Comparison of ENCODE assay signal across 28 cellular contexts in genomic region chr20:53920647-53921245, GRCh38.
DNase-seq lines count a peak whose midpoint lies in the region; ATAC-seq, FAIRE-seq and TF ChIP-seq lines count a peak whose summit lies in the region.
"Had no signal": no experiment of that assay in that cellular context is flagged by ENCODE, and none has a peak within 500 bp of the region (broad histone marks: within the 10 kb centered on the region; RNA-seq: fewer than 3 reads in every experiment).

No MANE protein-coding gene starts in this region.

- no peaks in the 10 kb centered on the region for H3K27me3 Mint-ChIP-seq in activated naive CD8-positive, alpha-beta T cell treated with anti-CD3 and anti-CD28 coated beads, Interleukin-2, amount 50 U/mL, for 24 hours
- no peaks in the 10 kb centered on the region for H3K27me3 Mint-ChIP-seq in activated naive CD8-positive, alpha-beta T cell treated with anti-CD3 and anti-CD28 coated beads for 36 hours
- H3K27me3 Mint-ChIP-seq in mesothelial cell of epicardium (ENCODE audit: low read depth) = no peaks in the 10 kb centered on the region
- H3K27me3 Mint-ChIP-seq in type B pancreatic cell = no peaks in the 10 kb centered on the region
- H3K27me3 Mint-ChIP-seq: activated CD4-positive, alpha-beta T cell treated with anti-CD3 and anti-CD28 coated beads for 36 hours had no signal

- H3K9ac ChIP-seq in K562 (ENCODE audit: insufficient read depth in 1 of 2, low read depth in 2 of 2, low read length in 2 of 2) = no peak overlapping the region
- H3K9ac ChIP-seq: SK-N-SH had no signal

- POLR2A ChIA-PET in K562 (lab: Yijun Ruan, JAX) = no interaction called here

- no peaks in the 10 kb centered on the region for H3K9me3 ChIP-seq in K562 (replicated peaks; ENCODE audit: control insufficient read depth, insufficient read depth, low read depth, low read length)
- no peaks in the 10 kb centered on the region for H3K9me3 ChIP-seq in testis
- H3K9me3 ChIP-seq: adrenal gland, lower lobe of right lung, prostate gland, SK-N-SH, thoracic aorta had no signal

- no TSS peak for BruUV-seq in K562 (replicated peaks; lab: Mats Ljungman, UMichigan)

- TF ChIP-seq POLR2A in K562 (conservative IDR thresholded peaks at IDR 0.05) = no peak
- TF ChIP-seq POLR2A in testis (IDR thresholded peaks at IDR 0.05) = no peak

- no peak overlapping the region for H3K4me3 Mint-ChIP-seq in activated naive CD8-positive, alpha-beta T cell treated with anti-CD3 and anti-CD28 coated beads, Interleukin-2, amount 50 U/mL, for 24 hours
- no peak overlapping the region for H3K4me3 Mint-ChIP-seq in activated naive CD8-positive, alpha-beta T cell treated with anti-CD3 and anti-CD28 coated beads for 36 hours
- no peak overlapping the region for H3K4me3 Mint-ChIP-seq in mesothelial cell of epicardium
- peak overlapping the region; percentile 35 for H3K4me3 Mint-ChIP-seq in type B pancreatic cell
- H3K4me3 Mint-ChIP-seq: activated CD4-positive, alpha-beta T cell treated with anti-CD3 and anti-CD28 coated beads for 36 hours; activated T-cell treated with anti-CD3 and anti-CD28 coated beads, Interleukin-2, amount 50 U/mL, for 4 hours had no signal

- H3K4me1 ChIP-seq in K562 (replicated peaks in 1 of 2; ENCODE audit: control insufficient read depth in 2 of 2, insufficient read depth in 2 of 2, low read length in 2 of 2) (peaks cover 8 to 23% of the 10 kb centered on the region in 2 experiments; a peak in 3 of 5 replicates), testis (peaks cover 17% of the 10 kb centered on the region)

- H4K20me1 ChIP-seq in K562 (replicated peaks; ENCODE audit: control insufficient read depth, insufficient read depth, low read length) = no peaks in the 10 kb centered on the region

- H3K9me1 ChIP-seq in K562 (ENCODE audit: control insufficient read depth, insufficient read depth, low read length) = no peaks in the 10 kb centered on the region

- 69% methylated on average over 12 of the region's 12 CpGs for WGBS in K562 (ENCODE audit: insufficient coverage, low coverage, missing lambda C conversion rate)
- WGBS in testis, 2 donors = 87 to 88% methylated on average over 12 of the region's 12 CpGs

- no peak for TF ChIP-seq EP300 in K562 (IDR thresholded peaks at IDR 0.05; ENCODE audit: low read length)

- intact Hi-C loops in K562 (cut with micrococcal nuclease) = no loop called here
- intact Hi-C loops in testis (cut with DNase I; ENCODE audit: low total_unique reads) = no loop called here

- peaks cover 49% of the 10 kb centered on the region for H3K4me1 Mint-ChIP-seq in activated naive CD8-positive, alpha-beta T cell treated with anti-CD3 and anti-CD28 coated beads, Interleukin-2, amount 50 U/mL, for 24 hours
- H3K4me1 Mint-ChIP-seq in activated naive CD8-positive, alpha-beta T cell treated with anti-CD3 and anti-CD28 coated beads for 36 hours = peaks cover 33% of the 10 kb centered on the region
- H3K4me1 Mint-ChIP-seq in mesothelial cell of epicardium (peaks cover 33% of the 10 kb centered on the region), type B pancreatic cell (ENCODE audit: unreplicated experiment) (peaks cover 44% of the 10 kb centered on the region)

- TF ChIP-seq RAD21 in K562 (CRISPR knock-in tag; conservative IDR thresholded peaks at IDR 0.05 in 1 of 2, IDR thresholded peaks at IDR 0.05 in 1 of 2) = no peak

- no peak overlapping the region for H3K4me2 ChIP-seq in K562 (ENCODE audit: insufficient read depth, low read length)
- H3K4me2 ChIP-seq: SK-N-SH had no signal

- no peak for FAIRE-seq in K562 (lab: Jason Lieb, UNC)
- FAIRE-seq: G401.6, H54 had no signal

- H3K27ac ChIP-seq in K562 (ENCODE audit: extremely low read depth, low read depth, low read length) (no peak overlapping the region), testis (no peak overlapping the region)
- H3K27ac ChIP-seq: adrenal gland, brain microvascular endothelial cell, lower lobe of right lung, prostate gland, thoracic aorta had no signal

- no peaks in the 10 kb centered on the region for H3K79me2 ChIP-seq in K562 (ENCODE audit: control insufficient read depth, insufficient read depth, low read length)

- TF ChIP-seq CTCF in K562 (IDR thresholded peaks at IDR 0.05 in 2 of 3, conservative IDR thresholded peaks at IDR 0.05 in 1 of 3; ENCODE audit: insufficient read depth in 2 of 3, low read depth in 1 of 3, low read length in 3 of 3) = no peak
- no peak for TF ChIP-seq CTCF in mesothelial cell of epicardium (IDR thresholded peaks at IDR 0.05; ENCODE audit: unreplicated experiment)
- TF ChIP-seq CTCF in type B pancreatic cell (conservative IDR thresholded peaks at IDR 0.05) = no peak
- no peak for TF ChIP-seq CTCF in testis (IDR thresholded peaks at IDR 0.05)

- H3K4me3 ChIP-seq in K562 (no peak overlapping the region), testis (no peak overlapping the region)
- H3K4me3 ChIP-seq: adrenal gland, lower lobe of right lung, prostate gland, thoracic aorta had no signal

- no peaks in the 10 kb centered on the region for H3K36me3 ChIP-seq in K562 (ENCODE audit: control insufficient read depth, insufficient read depth, low read length)
- no peaks in the 10 kb centered on the region for H3K36me3 ChIP-seq in testis (ENCODE audit: low read depth, missing control alignments)
- H3K36me3 ChIP-seq: adrenal gland, brain microvascular endothelial cell, lower lobe of right lung, prostate gland, thoracic aorta had no signal

- no peak overlapping the region for H2AFZ ChIP-seq in K562 (ENCODE audit: low read depth, low read length)

- H3K27me3 ChIP-seq in K562 (ENCODE audit: control insufficient read depth in 2 of 2, insufficient read depth in 2 of 2, low read length in 2 of 2) (no peaks in the 10 kb centered on the region), testis (no peaks in the 10 kb centered on the region)
- H3K27me3 ChIP-seq: adrenal gland, brain microvascular endothelial cell had no signal

- ATAC-seq in activated naive CD8-positive, alpha-beta T cell treated with anti-CD3 and anti-CD28 coated beads, Interleukin-2, amount 50 U/mL, for 24 hours = no peak
- no peak for ATAC-seq in K562
- ATAC-seq in HG03439 (IDR thresholded peaks at IDR 0.05; ENCODE audit: unreplicated experiment) = no peak
- ATAC-seq: activated CD4-positive, alpha-beta T cell treated with anti-CD3 and anti-CD28 coated beads for 36 hours; activated T-cell treated with anti-CD3 and anti-CD28 coated beads, Interleukin-2, amount 50 U/mL, for 4 hours; lower lobe of right lung; stimulated activated naive CD8-positive, alpha-beta T cell treated with anti-CD3 and anti-CD28 coated beads, Interleukin-15, Interleukin-2, amounts not matched to agents 100 U/mL and 50 U/mL, for 24 hours had no signal

- peak overlapping the region; percentile 17 for H3K27ac Mint-ChIP-seq in activated naive CD8-positive, alpha-beta T cell treated with anti-CD3 and anti-CD28 coated beads, Interleukin-2, amount 50 U/mL, for 24 hours
- H3K27ac Mint-ChIP-seq in activated naive CD8-positive, alpha-beta T cell treated with anti-CD3 and anti-CD28 coated beads for 36 hours = no peak overlapping the region
- H3K27ac Mint-ChIP-seq in mesothelial cell of epicardium (peak overlapping the region; percentile 35), type B pancreatic cell (peak overlapping the region; percentile 75)
- H3K27ac Mint-ChIP-seq: activated CD4-positive, alpha-beta T cell treated with anti-CD3 and anti-CD28 coated beads for 36 hours had no signal

- no peaks in the 10 kb centered on the region for H3K36me3 Mint-ChIP-seq in activated naive CD8-positive, alpha-beta T cell treated with anti-CD3 and anti-CD28 coated beads, Interleukin-2, amount 50 U/mL, for 24 hours (ENCODE audit: low read depth)
- H3K36me3 Mint-ChIP-seq in activated naive CD8-positive, alpha-beta T cell treated with anti-CD3 and anti-CD28 coated beads for 36 hours = peaks cover 2% of the 10 kb centered on the region
- H3K36me3 Mint-ChIP-seq in mesothelial cell of epicardium = no peaks in the 10 kb centered on the region
- no peaks in the 10 kb centered on the region for H3K36me3 Mint-ChIP-seq in type B pancreatic cell

- CTCF ChIA-PET in K562 (lab: Yijun Ruan, JAX; ENCODE audit: low intra/inter-chr PET ratio) = no interaction called here

- in situ Hi-C loops in K562 (cut with MboI) = no loop called here

- H3K9me3 Mint-ChIP-seq in activated naive CD8-positive, alpha-beta T cell treated with anti-CD3 and anti-CD28 coated beads, Interleukin-2, amount 50 U/mL, for 24 hours = no peaks in the 10 kb centered on the region
- peaks cover 2% of the 10 kb centered on the region for H3K9me3 Mint-ChIP-seq in activated naive CD8-positive, alpha-beta T cell treated with anti-CD3 and anti-CD28 coated beads for 36 hours
- peaks cover 3% of the 10 kb centered on the region for H3K9me3 Mint-ChIP-seq in mesothelial cell of epicardium
- no peaks in the 10 kb centered on the region for H3K9me3 Mint-ChIP-seq in type B pancreatic cell
- H3K9me3 Mint-ChIP-seq: activated T-cell treated with anti-CD3 and anti-CD28 coated beads, Interleukin-2, amount 50 U/mL, for 4 hours had no signal

- no peak for DNase-seq in activated naive CD8-positive, alpha-beta T cell treated with anti-CD3 and anti-CD28 coated beads, Interleukin-2, amount 50 U/mL, for 24 hours
- DNase-seq in activated naive CD8-positive, alpha-beta T cell treated with anti-CD3 and anti-CD28 coated beads for 36 hours = no peak
- no peak for DNase-seq in K562 (ENCODE audit: extremely low read depth in 1 of 4, low spot score in 3 of 4)
- DNase-seq in mesothelial cell of epicardium (ENCODE audit: low spot score in 2 of 2, unreplicated experiment in 2 of 2) = no peak
- DNase-seq in type B pancreatic cell (ENCODE audit: extremely low spot score, unreplicated experiment) = no peak
- DNase-seq in testis = no peak
- DNase-seq in activated T-cell treated with anti-CD3 and anti-CD28 coated beads for 4 hours = no peak
- DNase-seq: 8988T; activated CD4-positive, alpha-beta T cell treated with anti-CD3 and anti-CD28 coated beads for 36 hours; activated gamma-delta T cell treated with Interleukin-2 at 50 U/mL for 16 hours; activated T-cell treated with anti-CD3 and anti-CD28 coated beads, Interleukin-2, amount 50 U/mL, for 4 hours; brain microvascular endothelial cell; DMS53; kidney glomerular epithelial cell; lower lobe of right lung; NCI-H1417 treated with DMSO at 0.1 percent for 48 hours; NCI-H2081 treated with DMSO at 0.1 percent for 48 hours; NCI-H446; NCI-H82; SK-N-SH; stimulated activated naive CD8-positive, alpha-beta T cell treated with anti-CD3 and anti-CD28 coated beads, Interleukin-15, Interleukin-2, amounts not matched to agents 100 U/mL and 50 U/mL, for 24 hours; T-helper 2 cell had no signal

TF ChIP-seq in K562, 482 proteins besides CTCF, POLR2A, EP300 and RAD21 (continues in another document):
- TF ChIP-seq EWSR1 (IDR thresholded peaks at IDR 0.05; ENCODE audit: borderline replicate concordance, low read depth, partially characterized antibody) = peak; percentile 19
